ENCODE assay signal across 18 cellular contexts in genomic region chr2:26270363-26270762, GRCh38. TPM values are rescaled to one million over a fixed set of nuclear protein-coding genes. Genes with fewer than 3 reads are reported as not detected.
DNase-seq lines count a peak whose midpoint lies in the region; ATAC-seq, FAIRE-seq and TF ChIP-seq lines count a peak whose summit lies in the region.
"Had no signal": no experiment of that assay in that cellular context is flagged by ENCODE, and none has a peak within 500 bp of the region (broad histone marks: within the 10 kb centered on the region; RNA-seq: fewer than 3 reads in every experiment).

No MANE protein-coding gene starts in this region.

- H3K4me1 Mint-ChIP-seq in activated CD8-positive, alpha-beta memory T cell treated with anti-CD3 and anti-CD28 coated beads, Interleukin-2, amount 10 ng/mL, durations not matched to agents 7 days and 5 days: peaks cover 15% of the 10 kb centered on the region
- peaks cover 20% of the 10 kb centered on the region for H3K4me1 Mint-ChIP-seq in stimulated activated memory B cell treated with anti-CD40 and anti-IgM and Interleukin-4, amounts not matched to agents 10 μg/mL and 1 μg/mL and 100 μg/mL, for 72 hours

- H3K9me3 ChIP-seq in OCI-LY7 (ENCODE audit: low read length) (no peaks in the 10 kb centered on the region), endothelial cell of umbilical vein (replicated peaks; ENCODE audit: control insufficient read depth, insufficient read depth, low read length) (no peaks in the 10 kb centered on the region)
- H3K9me3 ChIP-seq: pancreas, suprapubic skin had no signal

- H3K4me2 ChIP-seq in OCI-LY7 (ENCODE audit: low read length) (peak overlapping the region; percentile 64), endothelial cell of umbilical vein (ENCODE audit: insufficient read depth, low read length) (no peak overlapping the region)

- no peak for TF ChIP-seq CTCF in OCI-LY7 (conservative IDR thresholded peaks at IDR 0.05; ENCODE audit: low read length)
- no peak for TF ChIP-seq CTCF in endothelial cell of umbilical vein (IDR thresholded peaks at IDR 0.05; ENCODE audit: extremely low read depth in 1 of 2, insufficient read depth in 1 of 2, low read depth in 1 of 2, low read length in 2 of 2)

- H3K27me3 Mint-ChIP-seq in activated CD8-positive, alpha-beta memory T cell treated with anti-CD3 and anti-CD28 coated beads, Interleukin-2, amount 10 ng/mL, durations not matched to agents 7 days and 5 days: no peaks in the 10 kb centered on the region
- H3K27me3 Mint-ChIP-seq in stimulated activated memory B cell treated with anti-CD40 and anti-IgM and Interleukin-4, amounts not matched to agents 10 μg/mL and 1 μg/mL and 100 μg/mL, for 72 hours: no peaks in the 10 kb centered on the region

- peak overlapping the region; percentile 19 for H3K27ac ChIP-seq in OCI-LY7 (ENCODE audit: low read depth, low read length, poor library complexity, severe bottlenecking)
- H3K27ac ChIP-seq in endothelial cell of umbilical vein (ENCODE audit: insufficient read depth, low read depth, low read length): no peak overlapping the region
- H3K27ac ChIP-seq: pancreas, suprapubic skin had no signal

- no peaks in the 10 kb centered on the region for H3K9me1 ChIP-seq in endothelial cell of umbilical vein (replicated peaks; ENCODE audit: control insufficient read depth, extremely low read depth, insufficient read depth, low read length)

- no peak for FAIRE-seq in endothelial cell of umbilical vein (lab: Jason Lieb, UNC)
- FAIRE-seq: colon, G401.6, pancreas had no signal

- no peak overlapping the region for H3K4me3 Mint-ChIP-seq in activated CD8-positive, alpha-beta memory T cell treated with anti-CD3 and anti-CD28 coated beads, Interleukin-2, amount 10 ng/mL, durations not matched to agents 7 days and 5 days
- H3K4me3 Mint-ChIP-seq in stimulated activated memory B cell treated with anti-CD40 and anti-IgM and Interleukin-4, amounts not matched to agents 10 μg/mL and 1 μg/mL and 100 μg/mL, for 72 hours: peak overlapping the region; percentile 44

- H3K4me3 ChIP-seq in OCI-LY7 (ENCODE audit: low read depth, low read length, poor library complexity, severe bottlenecking): peak overlapping the region; percentile 15
- no peak overlapping the region for H3K4me3 ChIP-seq in endothelial cell of umbilical vein (replicated peaks in 1 of 3; ENCODE audit: insufficient read depth in 1 of 3, low read depth in 1 of 3, low read length in 3 of 3)
- H3K4me3 ChIP-seq: pancreas, suprapubic skin had no signal

- H3K9me2 ChIP-seq in OCI-LY7 (ENCODE audit: insufficient read depth, low read length): no peaks in the 10 kb centered on the region

- intact Hi-C loops in OCI-LY7 (cut with micrococcal nuclease; ENCODE audit: unreplicated experiment): no loop called here
- intact Hi-C loops in endothelial cell of umbilical vein (cut with micrococcal nuclease): no loop called here

- no peaks in the 10 kb centered on the region for H3K27me3 ChIP-seq in endothelial cell of umbilical vein (ENCODE audit: control insufficient read depth in 2 of 2, insufficient read depth in 2 of 2, low read length in 2 of 2)
- H3K27me3 ChIP-seq: pancreas, suprapubic skin had no signal

- dilution Hi-C loops in endothelial cell of umbilical vein (cut with MboI; ENCODE audit: extremely low pct_ligation_motif_present, low sequenced_read_pairs): no loop called here

- no peak for ATAC-seq in activated CD8-positive, alpha-beta memory T cell treated with anti-CD3 and anti-CD28 coated beads, Interleukin-2, amount 10 ng/mL, durations not matched to agents 7 days and 5 days
- ATAC-seq in stimulated activated memory B cell treated with anti-CD40 and anti-IgM and Interleukin-4, amounts not matched to agents 10 μg/mL and 1 μg/mL and 100 μg/mL, for 72 hours: peak; percentile 63
- ATAC-seq in HG03442 (IDR thresholded peaks at IDR 0.05; ENCODE audit: unreplicated experiment) (no peak), GM21786 (IDR thresholded peaks at IDR 0.05; ENCODE audit: unreplicated experiment) (no peak)
- ATAC-seq in activated CD4-positive, CD25-positive, alpha-beta regulatory T cell treated with anti-CD3 and anti-CD28 coated beads, Interleukin-2, amount 50 U/mL, for 24 hours: no peak
- ATAC-seq: pancreas, PC-3 had no signal

- POLR2A ChIA-PET in OCI-LY7 (lab: Charles Lee): interaction anchor here (0.7 to 1.3 kb wide), 4 partner anchors 9 to 79 kb away, joined by 3 to 8 read pairs (median 4); no protein-coding TSS in a partner anchor
- POLR2A ChIA-PET in endothelial cell of umbilical vein (lab: Charles Lee): no interaction called here

- H3K9me3 Mint-ChIP-seq in activated CD8-positive, alpha-beta memory T cell treated with anti-CD3 and anti-CD28 coated beads, Interleukin-2, amount 10 ng/mL, durations not matched to agents 7 days and 5 days (ENCODE audit: low read depth): no peaks in the 10 kb centered on the region
- H3K9me3 Mint-ChIP-seq in stimulated activated memory B cell treated with anti-CD40 and anti-IgM and Interleukin-4, amounts not matched to agents 10 μg/mL and 1 μg/mL and 100 μg/mL, for 72 hours: no peaks in the 10 kb centered on the region

- no peaks in the 10 kb centered on the region for H3K79me2 ChIP-seq in OCI-LY7 (ENCODE audit: insufficient read depth, low read depth, low read length)
- H3K79me2 ChIP-seq in endothelial cell of umbilical vein (ENCODE audit: control insufficient read depth, insufficient read depth, low read length): no peaks in the 10 kb centered on the region

- H3K27ac Mint-ChIP-seq in activated CD8-positive, alpha-beta memory T cell treated with anti-CD3 and anti-CD28 coated beads, Interleukin-2, amount 10 ng/mL, durations not matched to agents 7 days and 5 days: peak overlapping the region; percentile 37
- peak overlapping the region; percentile 72 for H3K27ac Mint-ChIP-seq in stimulated activated memory B cell treated with anti-CD40 and anti-IgM and Interleukin-4, amounts not matched to agents 10 μg/mL and 1 μg/mL and 100 μg/mL, for 72 hours

- no peak for TF ChIP-seq POLR2A in endothelial cell of umbilical vein (IDR thresholded peaks at IDR 0.05; ENCODE audit: low read depth, low read length)

- CTCF ChIA-PET in activated CD8-positive, alpha-beta memory T cell treated with anti-CD3 and anti-CD28 coated beads, Interleukin-2, amount 10 ng/mL, durations not matched to agents 7 days and 5 days (lab: Charles Lee): no interaction called here
- CTCF ChIA-PET in OCI-LY7 (lab: Charles Lee; ENCODE audit: unreplicated experiment) (no interaction called here), endothelial cell of umbilical vein (lab: Charles Lee) (interaction anchor here (0.8 to 1.2 kb wide), 2 partner anchors 29 to 279 kb away, joined by 3 read pairs; no protein-coding TSS in a partner anchor)

- H3K9ac ChIP-seq in endothelial cell of umbilical vein (replicated peaks; ENCODE audit: extremely low read depth, insufficient read depth, low read length): no peak overlapping the region

- peaks cover 14% of the 10 kb centered on the region for H3K36me3 Mint-ChIP-seq in activated CD8-positive, alpha-beta memory T cell treated with anti-CD3 and anti-CD28 coated beads, Interleukin-2, amount 10 ng/mL, durations not matched to agents 7 days and 5 days
- peaks cover 27% of the 10 kb centered on the region for H3K36me3 Mint-ChIP-seq in stimulated activated memory B cell treated with anti-CD40 and anti-IgM and Interleukin-4, amounts not matched to agents 10 μg/mL and 1 μg/mL and 100 μg/mL, for 72 hours

- no TSS peak for BruUV-seq in OCI-LY7 (replicated peaks; lab: Mats Ljungman, UMichigan)
- no TSS peak for BruUV-seq in endothelial cell of umbilical vein (replicated peaks; lab: Mats Ljungman, UMichigan)

- H4K20me1 ChIP-seq in OCI-LY7 (ENCODE audit: insufficient read depth, low read length): 0 out of 2 replicates have a peak, but pooled peaks cover 5% of the 10 kb centered on the region
- no peaks in the 10 kb centered on the region for H4K20me1 ChIP-seq in endothelial cell of umbilical vein (replicated peaks; ENCODE audit: control insufficient read depth, extremely low read depth, insufficient read depth, low read length)

- DNase-seq in activated CD8-positive, alpha-beta memory T cell treated with anti-CD3 and anti-CD28 coated beads, Interleukin-2, amount 10 ng/mL, durations not matched to agents 7 days and 5 days: no peak
- DNase-seq in activated CD8-positive, alpha-beta memory T cell treated with anti-CD3 and anti-CD28 coated beads, Interleukin-2, amount 50 U/mL, for 4 hours: no peak
- DNase-seq in OCI-LY7 (ENCODE audit: low spot score) (no peak), endothelial cell of umbilical vein (ENCODE audit: low read depth, low spot score) (peak; percentile 28)
- DNase-seq: ACHN; erythroblast; NCI-H187; NCI-H510A treated with DMSO at 0.1 percent for 48 hours; pancreas; PC-3; stimulated activated CD4-positive, alpha-beta T cell treated with anti-CD3 and anti-CD28 coated beads, Interleukin-12 subunit alpha, Interleukin-12 subunit beta, amount 100 ng/mL, for 4 hours had no signal

- H2AFZ ChIP-seq in OCI-LY7 (ENCODE audit: low read length) (no peak overlapping the region), endothelial cell of umbilical vein (ENCODE audit: low read depth, low read length) (no peak overlapping the region)

- H3K4me1 ChIP-seq in OCI-LY7 (ENCODE audit: insufficient read depth, low read length, poor library complexity, severe bottlenecking) (peaks cover 17% of the 10 kb centered on the region), endothelial cell of umbilical vein (ENCODE audit: control insufficient read depth, extremely low read depth, insufficient read depth, low read length) (peaks cover 18% of the 10 kb centered on the region)

- H3K36me3 ChIP-seq in OCI-LY7 (ENCODE audit: insufficient read depth, low read length) (peaks cover 15% of the 10 kb centered on the region), endothelial cell of umbilical vein (ENCODE audit: control insufficient read depth in 2 of 2, extremely low read depth in 1 of 2, insufficient read depth in 2 of 2, low read length in 2 of 2) (no peaks in the 10 kb centered on the region)
- H3K36me3 ChIP-seq: pancreas, suprapubic skin had no signal

RNA-seq across cellular contexts. Expression of gene HADHB, which starts 25.6 kb away (rescaled TPM):
- total RNA-seq in activated CD8-positive, alpha-beta memory T cell treated with anti-CD3 and anti-CD28 coated beads, Interleukin-2, amount 10 ng/mL, durations not matched to agents 7 days and 5 days: 10 to 100 TPM; 55.8 to 83.5 TPM
- 35.5 and 46.7 TPM in 2 replicates for total RNA-seq in OCI-LY7 (2014; rRNA removed; shearing (Covaris generic))
- total RNA-seq in OCI-LY7 (2022) (55.7 and 58.1 TPM in 2 replicates), endothelial cell of umbilical vein (85.6 and 100 TPM in 2 replicates)
- polyA plus RNA-seq in endothelial cell of umbilical vein: 69.7 and 92.9 TPM in 2 replicates
- 77.5 and 86.2 TPM in 2 replicates for polyA plus RNA-seq in endothelial cell of umbilical vein (2011; cell fraction: cytosol; rRNA removed)
- 79.7 and 85.7 TPM in 2 replicates for polyA plus RNA-seq in endothelial cell of umbilical vein (2011; cell fraction: nucleus; rRNA removed)
- 101 and 114 TPM in 2 replicates for polyA plus RNA-seq in endothelial cell of umbilical vein (2012)
- polyA minus RNA-seq in endothelial cell of umbilical vein: 123 and 157 TPM in 2 replicates
- polyA minus RNA-seq in endothelial cell of umbilical vein (2011; cell fraction: cytosol; rRNA and poly(A)+ RNA removed): 39.2 TPM
- 39.9 and 53.3 TPM in 2 replicates for polyA minus RNA-seq in endothelial cell of umbilical vein (2011; cell fraction: nucleus; rRNA and poly(A)+ RNA removed)

RNA-seq across cellular contexts. Expression of gene HADHA, which starts 25.9 kb away (rescaled TPM):
- total RNA-seq in activated CD8-positive, alpha-beta memory T cell treated with anti-CD3 and anti-CD28 coated beads, Interleukin-2, amount 10 ng/mL, durations not matched to agents 7 days and 5 days: 100 to 1,000 TPM; 117 to 145 TPM
- total RNA-seq in OCI-LY7 (2014; rRNA removed; shearing (Covaris generic)): 126 and 131 TPM in 2 replicates
- total RNA-seq in OCI-LY7 (2022) (150 and 157 TPM in 2 replicates), endothelial cell of umbilical vein (151 and 158 TPM in 2 replicates)
- polyA plus RNA-seq in endothelial cell of umbilical vein: 67.5 and 79.4 TPM in 2 replicates
- polyA plus RNA-seq in endothelial cell of umbilical vein (2011; cell fraction: cytosol; rRNA removed): 107 and 113 TPM in 2 replicates
- 88.0 and 107 TPM in 2 replicates for polyA plus RNA-seq in endothelial cell of umbilical vein (2011; cell fraction: nucleus; rRNA removed)
- polyA plus RNA-seq in endothelial cell of umbilical vein (2012): 203 and 205 TPM in 2 replicates
- polyA minus RNA-seq in endothelial cell of umbilical vein: 136 and 139 TPM in 2 replicates
- polyA minus RNA-seq in endothelial cell of umbilical vein (2011; cell fraction: cytosol; rRNA and poly(A)+ RNA removed): 112 TPM
- 40.2 and 50.5 TPM in 2 replicates for polyA minus RNA-seq in endothelial cell of umbilical vein (2011; cell fraction: nucleus; rRNA and poly(A)+ RNA removed)
